Comparison of ENCODE assay signal across 1 cellular context in genomic region chr17:78186689-78187595, GRCh38.
TF ChIP-seq lines count a peak whose summit lies in the region.

Gene AFMID (plus strand): TSS chr17:78187362. CDS start chr17:78187371, 9 bp downstream.
Gene TK1 (minus strand): TSS chr17:78187052. CDS start chr17:78186994, 58 bp downstream.

TF ChIP-seq in GM23338, 12 proteins besides CTCF, POLR2A, EP300 and RAD21 (continued from another document):
- TF ChIP-seq, protein P1, sequence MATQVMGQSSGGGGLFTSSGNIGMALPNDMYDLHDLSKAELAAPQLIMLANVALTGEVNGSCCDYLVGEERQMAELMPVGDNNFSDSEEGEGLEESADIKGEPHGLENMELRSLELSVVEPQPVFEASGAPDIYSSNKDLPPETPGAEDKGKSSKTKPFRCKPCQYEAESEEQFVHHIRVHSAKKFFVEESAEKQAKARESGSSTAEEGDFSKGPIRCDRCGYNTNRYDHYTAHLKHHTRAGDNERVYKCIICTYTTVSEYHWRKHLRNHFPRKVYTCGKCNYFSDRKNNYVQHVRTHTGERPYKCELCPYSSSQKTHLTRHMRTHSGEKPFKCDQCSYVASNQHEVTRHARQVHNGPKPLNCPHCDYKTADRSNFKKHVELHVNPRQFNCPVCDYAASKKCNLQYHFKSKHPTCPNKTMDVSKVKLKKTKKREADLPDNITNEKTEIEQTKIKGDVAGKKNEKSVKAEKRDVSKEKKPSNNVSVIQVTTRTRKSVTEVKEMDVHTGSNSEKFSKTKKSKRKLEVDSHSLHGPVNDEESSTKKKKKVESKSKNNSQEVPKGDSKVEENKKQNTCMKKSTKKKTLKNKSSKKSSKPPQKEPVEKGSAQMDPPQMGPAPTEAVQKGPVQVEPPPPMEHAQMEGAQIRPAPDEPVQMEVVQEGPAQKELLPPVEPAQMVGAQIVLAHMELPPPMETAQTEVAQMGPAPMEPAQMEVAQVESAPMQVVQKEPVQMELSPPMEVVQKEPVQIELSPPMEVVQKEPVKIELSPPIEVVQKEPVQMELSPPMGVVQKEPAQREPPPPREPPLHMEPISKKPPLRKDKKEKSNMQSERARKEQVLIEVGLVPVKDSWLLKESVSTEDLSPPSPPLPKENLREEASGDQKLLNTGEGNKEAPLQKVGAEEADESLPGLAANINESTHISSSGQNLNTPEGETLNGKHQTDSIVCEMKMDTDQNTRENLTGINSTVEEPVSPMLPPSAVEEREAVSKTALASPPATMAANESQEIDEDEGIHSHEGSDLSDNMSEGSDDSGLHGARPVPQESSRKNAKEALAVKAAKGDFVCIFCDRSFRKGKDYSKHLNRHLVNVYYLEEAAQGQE (IDR thresholded peaks at IDR 0.05; ENCODE audit: unreplicated experiment) = no peak
- no peak for TF ChIP-seq ZNF331 (CRISPR knock-in tag; IDR thresholded peaks at IDR 0.05; ENCODE audit: low read depth)
- peak; percentile 57 for TF ChIP-seq CREB1 (CRISPR knock-in tag; IDR thresholded peaks at IDR 0.05; ENCODE audit: low read depth)
- peak; percentile 34; the same call in 1 of the 2 replicates for TF ChIP-seq ZNF462 (CRISPR knock-in tag; IDR thresholded peaks at IDR 0.05)
- peak; percentile 99 for TF ChIP-seq POLR2AphosphoS5 (IDR thresholded peaks at IDR 0.05; ENCODE audit: low read depth)
